In genomic region chr7:1385809-1386622, GRCh38 we compare ENCODE assay signal across 25 cellular contexts.
DNase-seq lines count a peak whose midpoint lies in the region; ATAC-seq, FAIRE-seq and TF ChIP-seq lines count a peak whose summit lies in the region.
"Had no signal": no experiment of that assay in that cellular context is flagged by ENCODE, and none has a peak within 500 bp of the region (broad histone marks: within the 10 kb centered on the region; RNA-seq: fewer than 3 reads in every experiment).

No MANE protein-coding gene starts in this region.

- no peak for FAIRE-seq in A549 (lab: Jason Lieb, UNC)
- FAIRE-seq: D721Med, endothelial cell of umbilical vein, frontal cortex had no signal

- H3K4me1 Mint-ChIP-seq in WTC11, result no peaks in the 10 kb centered on the region
- H3K4me1 Mint-ChIP-seq: activated CD4-positive, alpha-beta T cell treated with anti-CD3 and anti-CD28 coated beads for 36 hours; CD4-positive, CD25-positive, alpha-beta regulatory T cell; IgD-negative memory B cell had no signal

- ATAC-seq in A549, result peak; percentile 4 to 11; a peak in 4 of 6 replicates
- peak; percentile 84 for ATAC-seq in WTC11
- ATAC-seq: activated CD4-positive, alpha-beta T cell treated with anti-CD3 and anti-CD28 coated beads for 36 hours; activated CD8-positive, alpha-beta T cell treated with anti-CD3 and anti-CD28 coated beads, Interleukin-2, amount 10 ng/mL, durations not matched to agents 7 days and 5 days; activated naive CD4-positive, alpha-beta T cell treated with anti-CD3 and anti-CD28 coated beads, Interleukin-2, amount 50 U/mL, for 72 hours; naive thymus-derived CD4-positive, alpha-beta T cell; sciatic nerve had no signal

- H3K9me3 Mint-ChIP-seq in WTC11, result peaks cover under 1% of the 10 kb centered on the region
- H3K9me3 Mint-ChIP-seq: HFFc6 had no signal

- H4K20me1 ChIP-seq in GM23248 (ENCODE audit: insufficient read depth), result no peaks in the 10 kb centered on the region

- CTCF ChIA-PET in A549 (lab: Yijun Ruan, JAX) (interaction anchor here (1.2 kb wide), 1 partner anchor 123 kb away, joined by 4 read pairs; no protein-coding TSS in a partner anchor), WTC11 (lab: Charles Lee) (interaction anchor here (0.6 to 2.8 kb wide), 9 partner anchors 10 to 46 kb away, joined by 3 to 12 read pairs (median 4); no protein-coding TSS in a partner anchor)

- H3K4me2 ChIP-seq in A549 (no peak overlapping the region), GM23248 (ENCODE audit: unreplicated experiment) (no peak overlapping the region)

- no peak for TF ChIP-seq RAD21 in A549 (conservative IDR thresholded peaks at IDR 0.05 in 1 of 2, IDR thresholded peaks at IDR 0.05 in 1 of 2)

- no peaks in the 10 kb centered on the region for H3F3A ChIP-seq in GM23248 (ENCODE audit: insufficient read depth)

- POLR2A ChIA-PET in A549 (lab: Yijun Ruan, JAX) (no interaction called here), WTC11 (lab: Charles Lee) (no interaction called here)

- no peak overlapping the region for H3K4me3 Mint-ChIP-seq in WTC11
- H3K4me3 Mint-ChIP-seq: activated CD4-positive, alpha-beta T cell treated with anti-CD3 and anti-CD28 coated beads for 36 hours; activated CD8-positive, alpha-beta T cell treated with anti-CD3 and anti-CD28 coated beads, Interleukin-2, amount 10 ng/mL, durations not matched to agents 7 days and 5 days; CD4-positive, CD25-positive, alpha-beta regulatory T cell; HFFc6; IgD-negative memory B cell; naive thymus-derived CD4-positive, alpha-beta T cell had no signal

- H3K4me3 ChIP-seq in A549, result no peak overlapping the region
- H3K4me3 ChIP-seq in GM23248, result no peak overlapping the region
- H3K4me3 ChIP-seq: lung, transverse colon had no signal

- intact Hi-C loops in head of caudate nucleus (cut with DNase I), result no loop called here

- TF ChIP-seq POLR2A in A549 (IDR thresholded peaks at IDR 0.05; ENCODE audit: low read length), result no peak

- H3K9me3 ChIP-seq in A549 (no peaks in the 10 kb centered on the region; the same call in 2 of the 3 replicates), GM23248 (ENCODE audit: low read depth) (no peaks in the 10 kb centered on the region)
- H3K9me3 ChIP-seq: transverse colon had no signal

- H3K4me1 ChIP-seq in A549 (no peaks in the 10 kb centered on the region), GM23248 (ENCODE audit: insufficient read depth) (no peaks in the 10 kb centered on the region)
- H3K4me1 ChIP-seq: transverse colon had no signal

- H3K9me2 ChIP-seq in GM23248 (ENCODE audit: insufficient read depth), result no peaks in the 10 kb centered on the region

- H3K9ac ChIP-seq in GM23248, result no peak overlapping the region

- no peaks in the 10 kb centered on the region for H3K36me3 ChIP-seq in GM23248 (ENCODE audit: low read depth)
- H3K36me3 ChIP-seq: transverse colon had no signal

- DNase-seq in NCI-H1417 (lab: John Stamatoyannopoulos, UW) (peak in 2 of 3 experiments; percentile 71 to 82), NCI-H1417 treated with DMSO at 0.1 percent for 48 hours (lab: John Stamatoyannopoulos, UW) (no peak), A549 (ENCODE audit: low read depth in 1 of 2, low spot score in 1 of 2) (no peak), NCI-H1436 treated with DMSO at 0.1 percent for 48 hours (lab: John Stamatoyannopoulos, UW) (peak; percentile 25), WTC11 (ENCODE audit: low spot score) (peak; percentile 37), GM23248 (no peak), head of caudate nucleus (no peak)
- no peak for DNase-seq in activated CD8-positive, alpha-beta memory T cell treated with anti-CD3 and anti-CD28 coated beads, Interleukin-2, amount 50 U/mL, for 4 hours
- DNase-seq: 8988T; activated CD4-positive, alpha-beta T cell treated with anti-CD3 and anti-CD28 coated beads for 36 hours; activated CD8-positive, alpha-beta T cell treated with anti-CD3 and anti-CD28 coated beads, Interleukin-2, amount 10 ng/mL, durations not matched to agents 7 days and 5 days; activated effector memory CD4-positive, alpha-beta T cell treated with Interleukin-2 at 50 U/mL for 16 hours; CD4-positive, CD25-positive, alpha-beta regulatory T cell; HFFc6; naive thymus-derived CD4-positive, alpha-beta T cell; NK-92 treated with Interleukin-12 subunit alpha and Interleukin-12 subunit beta, amount 100 ng/mL, for 24 hours; stimulated activated CD4-positive, alpha-beta T cell treated with anti-CD3 and anti-CD28 coated beads, Interleukin-4, amount 100 ng/mL, for 1 hour; transverse colon had no signal

- H3K79me2 ChIP-seq in GM23248 (ENCODE audit: insufficient read depth), result no peaks in the 10 kb centered on the region

- H3K27ac Mint-ChIP-seq in WTC11, result no peak overlapping the region
- H3K27ac Mint-ChIP-seq: activated CD4-positive, alpha-beta T cell treated with anti-CD3 and anti-CD28 coated beads for 36 hours; activated CD8-positive, alpha-beta T cell treated with anti-CD3 and anti-CD28 coated beads, Interleukin-2, amount 10 ng/mL, durations not matched to agents 7 days and 5 days; activated naive CD4-positive, alpha-beta T cell treated with anti-CD3 and anti-CD28 coated beads, Interleukin-2, amount 50 U/mL, for 72 hours; CD4-positive, CD25-positive, alpha-beta regulatory T cell; HFFc6; naive thymus-derived CD4-positive, alpha-beta T cell had no signal

- in situ Hi-C loops in GM23248 (cut with MboI), result no loop called here

- H3K27ac ChIP-seq in A549 (no peak overlapping the region), GM23248 (no peak overlapping the region)
- H3K27ac ChIP-seq: transverse colon had no signal

- TF ChIP-seq EP300 in A549 (IDR thresholded peaks at IDR 0.05), result no peak

- 57% methylated on average over 27 of the region's 38 CpGs for WGBS in A549 (ENCODE audit: missing lambda C conversion rate)
- 33 to 40% methylated on average over 33 to 35 of the region's 38 CpGs for WGBS in GM23248 (ENCODE audit: low coverage in 1 of 2, low lambda C conversion rate in 2 of 2, missing lambda C conversion rate in 2 of 2), 2 experiments

- TF ChIP-seq CTCF in A549 (IDR thresholded peaks at IDR 0.05), result no peak
- TF ChIP-seq CTCF in WTC11 (IDR thresholded peaks at IDR 0.05), result no peak

- peaks cover 3% of the 10 kb centered on the region; the same call in 1 of the 2 replicates for H3K27me3 Mint-ChIP-seq in WTC11 (ENCODE audit: low read depth)

- no peaks in the 10 kb centered on the region for H3K36me3 Mint-ChIP-seq in WTC11

- H2AFZ ChIP-seq in GM23248, result no peak overlapping the region

- peaks cover 13% of the 10 kb centered on the region for H3K27me3 ChIP-seq in GM23248 (replicated peaks; ENCODE audit: insufficient read depth)

TF ChIP-seq in A549, 52 proteins besides CTCF, POLR2A, EP300 and RAD21:
- TF ChIP-seq MAFK (IDR thresholded peaks at IDR 0.05; ENCODE audit: partially characterized antibody) (no peak), KDM5A (IDR thresholded peaks at IDR 0.05) (no peak), MYC (IDR thresholded peaks at IDR 0.05; ENCODE audit: borderline replicate concordance, low read length) (no peak), SREBF2 (IDR thresholded peaks at IDR 0.05) (no peak), HOXA7 (CRISPR knock-in tag; IDR thresholded peaks at IDR 0.05) (no peak), NPAS2 (CRISPR knock-in tag; IDR thresholded peaks at IDR 0.05; ENCODE audit: borderline replicate concordance) (no peak), ESRRA (IDR thresholded peaks at IDR 0.05; ENCODE audit: borderline replicate concordance, low read length) (no peak), RNF2 (IDR thresholded peaks at IDR 0.05; ENCODE audit: borderline replicate concordance, low read depth) (no peak), NFE2L2 (conservative IDR thresholded peaks at IDR 0.05; ENCODE audit: low read length) (no peak), MAX (IDR thresholded peaks at IDR 0.05) (no peak), CEBPB (IDR thresholded peaks at IDR 0.05) (no peak)
- TF ChIP-seq, protein P1, sequence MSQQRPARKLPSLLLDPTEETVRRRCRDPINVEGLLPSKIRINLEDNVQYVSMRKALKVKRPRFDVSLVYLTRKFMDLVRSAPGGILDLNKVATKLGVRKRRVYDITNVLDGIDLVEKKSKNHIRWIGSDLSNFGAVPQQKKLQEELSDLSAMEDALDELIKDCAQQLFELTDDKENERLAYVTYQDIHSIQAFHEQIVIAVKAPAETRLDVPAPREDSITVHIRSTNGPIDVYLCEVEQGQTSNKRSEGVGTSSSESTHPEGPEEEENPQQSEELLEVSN (IDR thresholded peaks at IDR 0.05; ENCODE audit: borderline replicate concordance, low read depth), result no peak

TF ChIP-seq in WTC11, 78 proteins besides CTCF, POLR2A, EP300 and RAD21 (continues in another document):
- TF ChIP-seq NFATC4 (CRISPR knock-in tag; IDR thresholded peaks at IDR 0.05) (no peak), RORB (CRISPR knock-in tag; IDR thresholded peaks at IDR 0.05) (no peak), ESRRA (CRISPR knock-in tag; IDR thresholded peaks at IDR 0.05; ENCODE audit: borderline replicate concordance) (no peak), JUN (CRISPR knock-in tag; IDR thresholded peaks at IDR 0.05) (no peak), GRHL2 (CRISPR knock-in tag; IDR thresholded peaks at IDR 0.05; ENCODE audit: insufficient replicate concordance, severe bottlenecking) (no peak), TCF7 (CRISPR knock-in tag; IDR thresholded peaks at IDR 0.05; ENCODE audit: low read depth) (no peak), FOXJ3 (CRISPR knock-in tag; IDR thresholded peaks at IDR 0.05; ENCODE audit: borderline replicate concordance) (no peak), ZBTB43 (CRISPR knock-in tag; IDR thresholded peaks at IDR 0.05) (no peak), TEAD1 (CRISPR knock-in tag; IDR thresholded peaks at IDR 0.05) (no peak)
- TF ChIP-seq, protein P2, sequence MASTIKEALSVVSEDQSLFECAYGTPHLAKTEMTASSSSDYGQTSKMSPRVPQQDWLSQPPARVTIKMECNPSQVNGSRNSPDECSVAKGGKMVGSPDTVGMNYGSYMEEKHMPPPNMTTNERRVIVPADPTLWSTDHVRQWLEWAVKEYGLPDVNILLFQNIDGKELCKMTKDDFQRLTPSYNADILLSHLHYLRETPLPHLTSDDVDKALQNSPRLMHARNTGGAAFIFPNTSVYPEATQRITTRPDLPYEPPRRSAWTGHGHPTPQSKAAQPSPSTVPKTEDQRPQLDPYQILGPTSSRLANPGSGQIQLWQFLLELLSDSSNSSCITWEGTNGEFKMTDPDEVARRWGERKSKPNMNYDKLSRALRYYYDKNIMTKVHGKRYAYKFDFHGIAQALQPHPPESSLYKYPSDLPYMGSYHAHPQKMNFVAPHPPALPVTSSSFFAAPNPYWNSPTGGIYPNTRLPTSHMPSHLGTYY (CRISPR knock-in tag; IDR thresholded peaks at IDR 0.05), result no peak

Comparison
In these comparisons a context has a peak if more than half of its experiments do, and no peak if none do; other contexts are left out.
1. DNase-seq: peak in NCI-H1417 (2 of 3), NCI-H1436 treated with DMSO at 0.1 percent for 48 hours (single experiment) and WTC11 (single experiment); none in NCI-H1417 treated with DMSO at 0.1 percent for 48 hours (single experiment), A549 (0 of 2), activated CD8-positive, alpha-beta memory T cell treated with anti-CD3 and anti-CD28 coated beads, Interleukin-2, amount 50 U/mL, for 4 hours (single experiment), GM23248 (single experiment) and head of caudate nucleus (0 of 42).